In the genomic region with DNA sequence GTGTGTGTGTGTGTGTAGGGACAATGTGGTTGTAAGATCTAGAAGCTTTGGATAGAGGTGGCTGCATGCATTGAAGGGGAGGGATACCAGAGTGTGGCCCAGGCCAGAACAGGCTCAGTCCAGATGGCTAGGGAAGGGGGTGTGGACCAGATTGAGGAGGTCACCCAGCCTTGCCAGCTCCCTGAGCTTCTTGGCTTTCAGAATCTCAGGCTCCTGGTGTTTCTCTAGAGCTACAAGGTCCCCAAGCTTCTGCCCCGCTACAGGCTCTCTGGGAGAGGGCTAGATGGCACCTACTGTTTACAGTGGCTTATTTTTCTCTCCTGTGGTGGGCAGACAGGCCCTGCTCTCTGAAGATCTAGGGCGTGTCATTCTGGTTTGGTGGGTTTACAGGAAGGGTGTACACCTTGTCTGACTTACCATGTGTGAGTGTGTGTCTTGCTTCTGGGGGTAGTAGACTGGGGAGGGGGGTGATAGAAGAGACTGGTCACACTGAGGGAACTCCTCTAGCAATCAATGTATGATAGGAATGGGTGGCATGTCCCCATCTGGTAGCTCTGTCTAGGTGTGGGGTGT, we compare ENCODE assay signal across 10 cellular contexts. TPM values are rescaled to one million over a fixed set of nuclear protein-coding genes. Genes with fewer than 3 reads are reported as not detected.
DNase-seq lines count a peak whose midpoint lies in the region; ATAC-seq, FAIRE-seq and TF ChIP-seq lines count a peak whose summit lies in the region.
"Had no signal": no experiment of that assay in that cellular context is flagged by ENCODE, and none has a peak within 500 bp of the region (broad histone marks: within the 10 kb centered on the region; RNA-seq: fewer than 3 reads in every experiment).

No MANE protein-coding gene starts in this region.

- H3K27me3 Mint-ChIP-seq in activated naive CD4-positive, alpha-beta T cell treated with anti-CD3 and anti-CD28 coated beads, Interleukin-2, amount 50 U/mL, for 24 hours = no peaks in the 10 kb centered on the region

- H3K9me3 ChIP-seq in K562 (replicated peaks; ENCODE audit: control insufficient read depth, insufficient read depth, low read depth, low read length) (no peaks in the 10 kb centered on the region), lower lobe of right lung (no peaks in the 10 kb centered on the region), tibial nerve (no peaks in the 10 kb centered on the region)
- H3K9me3 ChIP-seq: HAP-1 had no signal

- ATAC-seq in K562 (no peak; the same call in 2 of the 3 replicates), lower lobe of right lung (peak in 1 of 2 donors; percentile 22), GM18909 (IDR thresholded peaks at IDR 0.05; ENCODE audit: poor library complexity, unreplicated experiment) (no peak), HG03432 (IDR thresholded peaks at IDR 0.05; ENCODE audit: unreplicated experiment) (no peak)

- H3K79me2 ChIP-seq in K562 (ENCODE audit: control insufficient read depth, insufficient read depth, low read length) = no peaks in the 10 kb centered on the region; the same call in 2 of the 3 replicates

- CTCF ChIA-PET in K562 (lab: Yijun Ruan, JAX; ENCODE audit: low intra/inter-chr PET ratio) = no interaction called here

- H4K20me1 ChIP-seq in K562 (replicated peaks; ENCODE audit: control insufficient read depth, insufficient read depth, low read length) = no peaks in the 10 kb centered on the region

- H3K27ac ChIP-seq in K562 (ENCODE audit: extremely low read depth, low read depth, low read length) (no peak overlapping the region), lower lobe of right lung (peak overlapping the region; percentile 76), tibial nerve (peak overlapping the region in 3 of 4 donors; percentile 1 to 87 (median 76))

- H3K4me1 ChIP-seq in K562 (replicated peaks in 1 of 2; ENCODE audit: control insufficient read depth in 2 of 2, insufficient read depth in 2 of 2, low read length in 2 of 2) (peaks cover 41 to 43% of the 10 kb centered on the region in 2 experiments), lower lobe of right lung (peaks cover 92% of the 10 kb centered on the region), tibial nerve (peaks cover 0 to 92% (median 75%) of the 10 kb centered on the region in 4 donors)

- no peak for TF ChIP-seq EP300 in K562 (IDR thresholded peaks at IDR 0.05; ENCODE audit: low read length)
- TF ChIP-seq EP300 in tibial nerve (IDR thresholded peaks at IDR 0.05) = no peak

- H3K36me3 Mint-ChIP-seq in activated naive CD4-positive, alpha-beta T cell treated with anti-CD3 and anti-CD28 coated beads, Interleukin-2, amount 50 U/mL, for 24 hours = no peaks in the 10 kb centered on the region

- no peak overlapping the region; the same call in 1 of the 2 replicates for H3K4me2 ChIP-seq in K562 (ENCODE audit: insufficient read depth, low read length)

- intact Hi-C loops in K562 (cut with micrococcal nuclease) = loop anchor here (5.0 to 10.0 kb wide), 2 partner anchors 32 to 225 kb away; no protein-coding TSS in a partner anchor
- intact Hi-C loops in lower lobe of right lung (cut with DNase I) = loop anchor here (10.0 kb wide), 1 partner anchor 105 kb away; a partner anchor contains a TSS

- no peak overlapping the region for H2AFZ ChIP-seq in K562 (ENCODE audit: low read depth, low read length)

- 100% methylated on average over 2 of the region's 2 CpGs for WGBS in K562 (ENCODE audit: insufficient coverage, low coverage, missing lambda C conversion rate)
- 68 to 71% methylated on average over 2 of the region's 2 CpGs for WGBS in tibial nerve, 2 donors

- POLR2A ChIA-PET in K562 (lab: Yijun Ruan, JAX) = interaction anchor here (0.5 to 1.2 kb wide), 10 partner anchors 9 to 333 kb away, joined by 3 to 8 read pairs (median 3); no protein-coding TSS in a partner anchor

- no peaks in the 10 kb centered on the region for H3K9me3 Mint-ChIP-seq in activated naive CD4-positive, alpha-beta T cell treated with anti-CD3 and anti-CD28 coated beads, Interleukin-2, amount 50 U/mL, for 24 hours

- BruUV-seq in K562 (replicated peaks; lab: Mats Ljungman, UMichigan) = no TSS peak

- TF ChIP-seq RAD21 in K562 (CRISPR knock-in tag; conservative IDR thresholded peaks at IDR 0.05 in 1 of 2, IDR thresholded peaks at IDR 0.05 in 1 of 2) = no peak

- no peak overlapping the region for H3K27ac Mint-ChIP-seq in activated naive CD4-positive, alpha-beta T cell treated with anti-CD3 and anti-CD28 coated beads, Interleukin-2, amount 50 U/mL, for 24 hours

- H3K9me1 ChIP-seq in K562 (ENCODE audit: control insufficient read depth, insufficient read depth, low read length) = no peaks in the 10 kb centered on the region

- no peak overlapping the region for H3K4me3 ChIP-seq in K562
- peak overlapping the region; percentile 61 for H3K4me3 ChIP-seq in lower lobe of right lung
- H3K4me3 ChIP-seq in tibial nerve = no peak overlapping the region

- no peak for FAIRE-seq in K562 (lab: Jason Lieb, UNC)

- DNase-seq in activated naive CD4-positive, alpha-beta T cell treated with anti-CD3 and anti-CD28 coated beads, Interleukin-2, amount 50 U/mL, for 16 hours = no peak
- DNase-seq in K562 (ENCODE audit: extremely low read depth in 1 of 4, low spot score in 3 of 4) (no peak), lower lobe of right lung (no peak), tibial nerve (ENCODE audit: low spot score in 2 of 2) (peak in 1 of 2 donors; percentile 12), SHP77 treated with DMSO at 0.1 percent for 48 hours (lab: John Stamatoyannopoulos, UW) (no peak)
- DNase-seq: activated CD4-positive, alpha-beta T cell treated with anti-CD3 and anti-CD28 coated beads, Interleukin-2, amount 50 U/mL, for 4 hours had no signal

- TF ChIP-seq CTCF in K562 (IDR thresholded peaks at IDR 0.05 in 2 of 3, conservative IDR thresholded peaks at IDR 0.05 in 1 of 3; ENCODE audit: insufficient read depth in 2 of 3, low read depth in 1 of 3, low read length in 3 of 3) = no peak
- TF ChIP-seq CTCF in lower lobe of right lung (IDR thresholded peaks at IDR 0.05) = no peak
- TF ChIP-seq CTCF in tibial nerve (IDR thresholded peaks at IDR 0.05) = no peak

- peak overlapping the region; percentile 21 for H3K4me3 Mint-ChIP-seq in activated naive CD4-positive, alpha-beta T cell treated with anti-CD3 and anti-CD28 coated beads, Interleukin-2, amount 50 U/mL, for 24 hours

- peak overlapping the region; percentile 22 to 49; a peak in 1 of 4 replicates for H3K9ac ChIP-seq in K562 (ENCODE audit: insufficient read depth in 1 of 2, low read depth in 2 of 2, low read length in 2 of 2)

- H3K27me3 ChIP-seq in K562 (ENCODE audit: control insufficient read depth in 2 of 2, insufficient read depth in 2 of 2, low read length in 2 of 2) = no peaks in the 10 kb centered on the region
- no peaks in the 10 kb centered on the region for H3K27me3 ChIP-seq in lower lobe of right lung (ENCODE audit: low read depth)
- no peaks in the 10 kb centered on the region for H3K27me3 ChIP-seq in tibial nerve

- H3K36me3 ChIP-seq in K562 (ENCODE audit: control insufficient read depth, insufficient read depth, low read length) (peaks cover 4% of the 10 kb centered on the region; the same call in 2 of the 3 replicates), lower lobe of right lung (no peaks in the 10 kb centered on the region), tibial nerve (no peaks in the 10 kb centered on the region)
- H3K36me3 ChIP-seq: HAP-1 had no signal

- TF ChIP-seq POLR2A in K562 (conservative IDR thresholded peaks at IDR 0.05) (no peak), tibial nerve (IDR thresholded peaks at IDR 0.05) (no peak)

- peaks cover 30% of the 10 kb centered on the region for H3K4me1 Mint-ChIP-seq in activated naive CD4-positive, alpha-beta T cell treated with anti-CD3 and anti-CD28 coated beads, Interleukin-2, amount 50 U/mL, for 24 hours

- in situ Hi-C loops in K562 (cut with MboI) = no loop called here

RNA-seq across cellular contexts. Expression of a gene that starts 1.0 kb away (rescaled TPM):
- 7.6 and 15.2 TPM in 2 replicates for total RNA-seq in K562 (2011; cell fraction: chromatin; rRNA removed; ENCODE audit: low replicate concordance)
- total RNA-seq in K562 (2011; cell fraction: nucleolus; rRNA removed) = 9.7 and 10.0 TPM in 2 replicates
- total RNA-seq in K562 (2011; cell fraction: nucleoplasm; rRNA removed) = 5.5 and 6.0 TPM in 2 replicates
- 13.6 and 18.7 TPM in 2 replicates for total RNA-seq in K562 (2014; rRNA removed)
- 5.0 and 7.5 TPM in 2 replicates for total RNA-seq in K562 (2014; rRNA removed; fragmentation: Illumina TruSeq; extraction: Trizol)
- 7.9 and 8.3 TPM in 2 replicates for total RNA-seq in K562 (2015; rRNA removed; fragmentation: Illumina TruSeq; extraction: Trizol)
- total RNA-seq in K562 (2021) = 26.2 and 28.0 TPM in 2 replicates
- polyA plus RNA-seq in K562 (2011; rRNA removed) = 2.7 and 3.5 TPM in 2 replicates
- polyA plus RNA-seq in K562 (2011; cell fraction: cytosol; rRNA removed) = 1.4 and 4.5 TPM in 2 replicates
- polyA plus RNA-seq in K562 (2011; cell fraction: nucleus; rRNA removed) = 4.6 and 15.6 TPM in 2 replicates
- 16.2 and 25.9 TPM in 2 replicates for polyA plus RNA-seq in K562 (2012)
- 24.2 and 25.2 TPM in 2 replicates for polyA plus RNA-seq in K562 (2014; fragmentation: Illumina TruSeq; extraction: Trizol)
- polyA plus RNA-seq in K562 (2014; fragmentation: Nextera tagmentation; extraction: Ambion mirVana) = under 1 TPM; 0.10 TPM
- polyA plus RNA-seq in K562 (2014; rRNA removed) = 12.2 and 13.0 TPM in 2 replicates
- 2.8 and 4.2 TPM in 2 replicates for polyA minus RNA-seq in K562 (2011; rRNA and poly(A)+ RNA removed)
- polyA minus RNA-seq in K562 (2011; cell fraction: cytosol; rRNA and poly(A)+ RNA removed) = 9.2 and 9.8 TPM in 2 replicates
- 3.9 and 4.2 TPM in 2 replicates for polyA minus RNA-seq in K562 (2011; cell fraction: nucleus; rRNA and poly(A)+ RNA removed)
- total RNA-seq in lower lobe of right lung = 82.6 TPM
- 10 to 100 TPM; 28.9 to 58.2 (median 46.4) TPM for total RNA-seq in tibial nerve

RNA-seq across cellular contexts. Expression of a gene that starts 22.3 kb away (rescaled TPM):
- 102 and 166 TPM in 2 replicates for total RNA-seq in K562 (2011; cell fraction: chromatin; rRNA removed; ENCODE audit: low replicate concordance)
- total RNA-seq in K562 (2011; cell fraction: nucleolus; rRNA removed) = 52.6 and 55.5 TPM in 2 replicates
- 82.0 and 95.0 TPM in 2 replicates for total RNA-seq in K562 (2011; cell fraction: nucleoplasm; rRNA removed)
- total RNA-seq in K562 (2014; rRNA removed) (67.4 and 78.9 TPM in 2 replicates), K562 (2014; rRNA removed; fragmentation: Illumina TruSeq; extraction: Trizol) (119 and 133 TPM in 2 replicates), K562 (2015; rRNA removed; fragmentation: Illumina TruSeq; extraction: Trizol) (110 and 112 TPM in 2 replicates), K562 (2021) (121 and 126 TPM in 2 replicates), lower lobe of right lung (2.3 TPM), tibial nerve (1 to 10 TPM in 1 of 4 donors, under 1 TPM in 3; 0.20 to 1.8 (median 0.43) TPM)
- polyA plus RNA-seq in K562 (2011; rRNA removed) (63.3 and 106 TPM in 2 replicates), K562 (2014; fragmentation: Illumina TruSeq; extraction: Trizol) (141 and 150 TPM in 2 replicates), K562 (2014; fragmentation: Nextera tagmentation; extraction: Ambion mirVana) (10 to 100 TPM; 29.6 to 55.0 TPM), K562 (2014; rRNA removed) (70.5 and 73.4 TPM in 2 replicates)
- polyA plus RNA-seq in K562 (2011; cell fraction: cytosol; rRNA removed) = 26.5 and 34.3 TPM in 2 replicates
- polyA plus RNA-seq in K562 (2011; cell fraction: nucleus; rRNA removed) = 33.5 and 41.3 TPM in 2 replicates
- polyA plus RNA-seq in K562 (2012) = 67.6 and 73.5 TPM in 2 replicates
- 64.2 and 81.5 TPM in 2 replicates for polyA minus RNA-seq in K562 (2011; rRNA and poly(A)+ RNA removed)
- 15.9 and 41.5 TPM in 2 replicates for polyA minus RNA-seq in K562 (2011; cell fraction: cytosol; rRNA and poly(A)+ RNA removed)
- polyA minus RNA-seq in K562 (2011; cell fraction: nucleus; rRNA and poly(A)+ RNA removed) = 28.5 and 39.0 TPM in 2 replicates

RNA-seq across cellular contexts. Expression of a gene that starts 54.5 kb away (rescaled TPM):
- total RNA-seq in K562 (2011; cell fraction: chromatin; rRNA removed; ENCODE audit: low replicate concordance) = not detected in 2 replicates
- 0.50 and 0.66 TPM in 2 replicates for total RNA-seq in K562 (2011; cell fraction: nucleolus; rRNA removed)
- total RNA-seq in K562 (2011; cell fraction: nucleoplasm; rRNA removed) = not detected in 2 replicates
- not detected in 2 replicates for total RNA-seq in K562 (2014; rRNA removed)
- total RNA-seq in K562 (2014; rRNA removed; fragmentation: Illumina TruSeq; extraction: Trizol) = not detected in 2 replicates
- total RNA-seq in K562 (2015; rRNA removed; fragmentation: Illumina TruSeq; extraction: Trizol) = not detected in 2 replicates
- total RNA-seq in K562 (2021) = 0.38 TPM in 1 of 2 replicates, not detected in the other
- not detected in 2 replicates for polyA plus RNA-seq in K562 (2011; rRNA removed)
- 0.24 TPM in 1 of 2 replicates, not detected in the other for polyA plus RNA-seq in K562 (2011; cell fraction: cytosol; rRNA removed)
- polyA plus RNA-seq in K562 (2011; cell fraction: nucleus; rRNA removed) = not detected in 2 replicates
- polyA plus RNA-seq in K562 (2012) = 0.46 and 2.9 TPM in 2 replicates
- polyA plus RNA-seq in K562 (2014; fragmentation: Illumina TruSeq; extraction: Trizol) = not detected in 2 replicates
- polyA plus RNA-seq in K562 (2014; fragmentation: Nextera tagmentation; extraction: Ambion mirVana) = not detected
- polyA plus RNA-seq in K562 (2014; rRNA removed) = 0.17 TPM in 1 of 2 replicates, not detected in the other
- polyA minus RNA-seq in K562 (2011; rRNA and poly(A)+ RNA removed) = not detected in 2 replicates
- not detected in 2 replicates for polyA minus RNA-seq in K562 (2011; cell fraction: cytosol; rRNA and poly(A)+ RNA removed)
- polyA minus RNA-seq in K562 (2011; cell fraction: nucleus; rRNA and poly(A)+ RNA removed) = 1.2 TPM in 1 of 2 replicates, not detected in the other
- total RNA-seq in lower lobe of right lung = 3.1 TPM
- not detected for total RNA-seq in tibial nerve

Comparison
In these comparisons a context has a peak if more than half of its experiments do, and no peak if none do; other contexts are left out.
1. RNA of a gene that starts 22.3 kb away (total RNA-seq): 52.6 to 166 TPM in K562; 2.3 TPM in lower lobe of right lung (single experiment) and 0.20 to 1.8 TPM in tibial nerve; every median in the first group is over 10 times any median in the second.